Comparison of ENCODE assay signal across 1 cellular context in the genomic region with DNA sequence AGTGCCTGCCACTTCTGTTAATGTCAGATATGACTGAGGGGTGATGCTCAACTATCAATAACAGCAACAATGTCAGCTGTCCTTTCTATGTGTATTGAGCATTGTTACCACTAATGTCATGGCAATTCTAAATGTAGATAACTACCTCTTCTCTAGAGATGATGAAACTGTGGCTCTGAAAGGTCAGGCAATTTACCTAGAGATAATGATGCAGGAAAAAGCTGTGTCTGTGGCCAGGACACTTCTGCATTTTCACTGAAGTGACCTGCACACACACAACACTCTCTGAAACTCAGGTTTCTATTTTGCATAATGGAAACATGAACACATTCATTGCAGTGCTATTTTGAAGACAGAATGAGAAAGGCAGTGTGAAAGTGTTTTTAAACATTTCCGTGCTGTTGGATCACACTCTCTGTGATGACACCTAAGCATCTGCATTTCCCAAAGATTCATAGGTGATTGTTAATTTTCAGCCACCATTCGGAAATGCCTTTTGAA.
TF ChIP-seq lines count a peak whose summit lies in the region.

No MANE protein-coding gene starts in this region.

TF ChIP-seq in GM12878, 131 proteins besides CTCF, POLR2A, EP300 and RAD21 (continued from another document and continues in another):
- TF ChIP-seq, protein P1, sequence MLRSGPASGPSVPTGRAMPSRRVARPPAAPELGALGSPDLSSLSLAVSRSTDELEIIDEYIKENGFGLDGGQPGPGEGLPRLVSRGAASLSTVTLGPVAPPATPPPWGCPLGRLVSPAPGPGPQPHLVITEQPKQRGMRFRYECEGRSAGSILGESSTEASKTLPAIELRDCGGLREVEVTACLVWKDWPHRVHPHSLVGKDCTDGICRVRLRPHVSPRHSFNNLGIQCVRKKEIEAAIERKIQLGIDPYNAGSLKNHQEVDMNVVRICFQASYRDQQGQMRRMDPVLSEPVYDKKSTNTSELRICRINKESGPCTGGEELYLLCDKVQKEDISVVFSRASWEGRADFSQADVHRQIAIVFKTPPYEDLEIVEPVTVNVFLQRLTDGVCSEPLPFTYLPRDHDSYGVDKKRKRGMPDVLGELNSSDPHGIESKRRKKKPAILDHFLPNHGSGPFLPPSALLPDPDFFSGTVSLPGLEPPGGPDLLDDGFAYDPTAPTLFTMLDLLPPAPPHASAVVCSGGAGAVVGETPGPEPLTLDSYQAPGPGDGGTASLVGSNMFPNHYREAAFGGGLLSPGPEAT (IDR thresholded peaks at IDR 0.05; ENCODE audit: low read depth), result peak; percentile 60; the same call in 1 of the 2 replicates
- no peak for TF ChIP-seq RCOR1 (conservative IDR thresholded peaks at IDR 0.05; ENCODE audit: low read depth, low read length)
- no peak for TF ChIP-seq HDAC2 (IDR thresholded peaks at IDR 0.05)
- TF ChIP-seq YBX1 (IDR thresholded peaks at IDR 0.05), result no peak
- TF ChIP-seq, protein P2, sequence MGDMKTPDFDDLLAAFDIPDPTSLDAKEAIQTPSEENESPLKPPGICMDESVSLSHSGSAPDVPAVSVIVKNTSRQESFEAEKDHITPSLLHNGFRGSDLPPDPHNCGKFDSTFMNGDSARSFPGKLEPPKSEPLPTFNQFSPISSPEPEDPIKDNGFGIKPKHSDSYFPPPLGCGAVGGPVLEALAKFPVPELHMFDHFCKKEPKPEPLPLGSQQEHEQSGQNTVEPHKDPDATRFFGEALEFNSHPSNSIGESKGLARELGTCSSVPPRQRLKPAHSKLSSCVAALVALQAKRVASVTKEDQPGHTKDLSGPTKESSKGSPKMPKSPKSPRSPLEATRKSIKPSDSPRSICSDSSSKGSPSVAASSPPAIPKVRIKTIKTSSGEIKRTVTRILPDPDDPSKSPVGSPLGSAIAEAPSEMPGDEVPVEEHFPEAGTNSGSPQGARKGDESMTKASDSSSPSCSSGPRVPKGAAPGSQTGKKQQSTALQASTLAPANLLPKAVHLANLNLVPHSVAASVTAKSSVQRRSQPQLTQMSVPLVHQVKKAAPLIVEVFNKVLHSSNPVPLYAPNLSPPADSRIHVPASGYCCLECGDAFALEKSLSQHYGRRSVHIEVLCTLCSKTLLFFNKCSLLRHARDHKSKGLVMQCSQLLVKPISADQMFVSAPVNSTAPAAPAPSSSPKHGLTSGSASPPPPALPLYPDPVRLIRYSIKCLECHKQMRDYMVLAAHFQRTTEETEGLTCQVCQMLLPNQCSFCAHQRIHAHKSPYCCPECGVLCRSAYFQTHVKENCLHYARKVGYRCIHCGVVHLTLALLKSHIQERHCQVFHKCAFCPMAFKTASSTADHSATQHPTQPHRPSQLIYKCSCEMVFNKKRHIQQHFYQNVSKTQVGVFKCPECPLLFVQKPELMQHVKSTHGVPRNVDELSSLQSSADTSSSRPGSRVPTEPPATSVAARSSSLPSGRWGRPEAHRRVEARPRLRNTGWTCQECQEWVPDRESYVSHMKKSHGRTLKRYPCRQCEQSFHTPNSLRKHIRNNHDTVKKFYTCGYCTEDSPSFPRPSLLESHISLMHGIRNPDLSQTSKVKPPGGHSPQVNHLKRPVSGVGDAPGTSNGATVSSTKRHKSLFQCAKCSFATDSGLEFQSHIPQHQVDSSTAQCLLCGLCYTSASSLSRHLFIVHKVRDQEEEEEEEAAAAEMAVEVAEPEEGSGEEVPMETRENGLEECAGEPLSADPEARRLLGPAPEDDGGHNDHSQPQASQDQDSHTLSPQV (IDR thresholded peaks at IDR 0.05), result no peak
- TF ChIP-seq YY1 (IDR thresholded peaks at IDR 0.05; ENCODE audit: low read depth, low read length), result no peak
- 0 out of 4 replicates have a peak, but pooled peaks of 1 of the 2 experiments have one; percentile 1 for TF ChIP-seq SRF (IDR thresholded peaks at IDR 0.05; ENCODE audit: low read depth in 2 of 2, low read length in 2 of 2)
- no peak for TF ChIP-seq GABPA (IDR thresholded peaks at IDR 0.05; ENCODE audit: low read depth)
- TF ChIP-seq RFX5 (IDR thresholded peaks at IDR 0.05; ENCODE audit: low read depth, low read length), result peak; percentile 66; the same call in 1 of the 2 replicates
- TF ChIP-seq ZNF24 (IDR thresholded peaks at IDR 0.05), result peak; percentile 90
- peak; percentile 84 for TF ChIP-seq IKZF1 (conservative IDR thresholded peaks at IDR 0.05)
- peak; percentile 41; the same call in 1 of the 2 replicates for TF ChIP-seq TAF1 (IDR thresholded peaks at IDR 0.05; ENCODE audit: borderline replicate concordance, low read depth, low read length)
- peak; percentile 52 to 65; a peak in 3 of 4 replicates for TF ChIP-seq BHLHE40 (IDR thresholded peaks at IDR 0.05; ENCODE audit: borderline replicate concordance in 1 of 2, low read depth in 2 of 2, low read length in 1 of 2)
- TF ChIP-seq POU2F2 (IDR thresholded peaks at IDR 0.05; ENCODE audit: borderline replicate concordance, low read depth, low read length), result peak; percentile 97; the same call in 2 of the 3 replicates
- no peak for TF ChIP-seq RELA (IDR thresholded peaks at IDR 0.05; ENCODE audit: borderline replicate concordance, partially characterized antibody)
- peak; percentile 73 to 90 for TF ChIP-seq CEBPB (IDR thresholded peaks at IDR 0.05; ENCODE audit: borderline replicate concordance in 1 of 2, low read depth in 2 of 2, low read length in 2 of 2)
- no peak for TF ChIP-seq NR2C1 (IDR thresholded peaks at IDR 0.05)
- TF ChIP-seq ZNF622 (IDR thresholded peaks at IDR 0.05), result no peak
- TF ChIP-seq ZNF217 (IDR thresholded peaks at IDR 0.05), result peak; percentile 94
- TF ChIP-seq, protein P3, sequence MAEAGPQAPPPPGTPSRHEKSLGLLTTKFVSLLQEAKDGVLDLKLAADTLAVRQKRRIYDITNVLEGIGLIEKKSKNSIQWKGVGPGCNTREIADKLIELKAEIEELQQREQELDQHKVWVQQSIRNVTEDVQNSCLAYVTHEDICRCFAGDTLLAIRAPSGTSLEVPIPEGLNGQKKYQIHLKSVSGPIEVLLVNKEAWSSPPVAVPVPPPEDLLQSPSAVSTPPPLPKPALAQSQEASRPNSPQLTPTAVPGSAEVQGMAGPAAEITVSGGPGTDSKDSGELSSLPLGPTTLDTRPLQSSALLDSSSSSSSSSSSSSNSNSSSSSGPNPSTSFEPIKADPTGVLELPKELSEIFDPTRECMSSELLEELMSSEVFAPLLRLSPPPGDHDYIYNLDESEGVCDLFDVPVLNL (IDR thresholded peaks at IDR 0.05; ENCODE audit: low read depth, low read length), result no peak
- TF ChIP-seq MTA2 (IDR thresholded peaks at IDR 0.05; ENCODE audit: low read depth), result peak; percentile 94
- no peak for TF ChIP-seq TCF7 (IDR thresholded peaks at IDR 0.05; ENCODE audit: borderline replicate concordance)
- TF ChIP-seq WRNIP1 (IDR thresholded peaks at IDR 0.05; ENCODE audit: borderline replicate concordance, low read depth, low read length), result no peak
- no peak for TF ChIP-seq MYB (IDR thresholded peaks at IDR 0.05; ENCODE audit: borderline replicate concordance, low read depth, low read length)
- TF ChIP-seq BCL11A (IDR thresholded peaks at IDR 0.05; ENCODE audit: low read depth, low read length), result peak; percentile 86
- TF ChIP-seq, protein P4, sequence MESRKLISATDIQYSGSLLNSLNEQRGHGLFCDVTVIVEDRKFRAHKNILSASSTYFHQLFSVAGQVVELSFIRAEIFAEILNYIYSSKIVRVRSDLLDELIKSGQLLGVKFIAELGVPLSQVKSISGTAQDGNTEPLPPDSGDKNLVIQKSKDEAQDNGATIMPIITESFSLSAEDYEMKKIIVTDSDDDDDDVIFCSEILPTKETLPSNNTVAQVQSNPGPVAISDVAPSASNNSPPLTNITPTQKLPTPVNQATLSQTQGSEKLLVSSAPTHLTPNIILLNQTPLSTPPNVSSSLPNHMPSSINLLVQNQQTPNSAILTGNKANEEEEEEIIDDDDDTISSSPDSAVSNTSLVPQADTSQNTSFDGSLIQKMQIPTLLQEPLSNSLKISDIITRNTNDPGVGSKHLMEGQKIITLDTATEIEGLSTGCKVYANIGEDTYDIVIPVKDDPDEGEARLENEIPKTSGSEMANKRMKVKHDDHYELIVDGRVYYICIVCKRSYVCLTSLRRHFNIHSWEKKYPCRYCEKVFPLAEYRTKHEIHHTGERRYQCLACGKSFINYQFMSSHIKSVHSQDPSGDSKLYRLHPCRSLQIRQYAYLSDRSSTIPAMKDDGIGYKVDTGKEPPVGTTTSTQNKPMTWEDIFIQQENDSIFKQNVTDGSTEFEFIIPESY (IDR thresholded peaks at IDR 0.05), result no peak
- peak; percentile 29; the same call in 1 of the 2 replicates for TF ChIP-seq ZBED1 (IDR thresholded peaks at IDR 0.05; ENCODE audit: borderline replicate concordance)
- TF ChIP-seq SMARCA5 (IDR thresholded peaks at IDR 0.05), result no peak; the same call in 1 of the 2 replicates
- TF ChIP-seq, protein P5, sequence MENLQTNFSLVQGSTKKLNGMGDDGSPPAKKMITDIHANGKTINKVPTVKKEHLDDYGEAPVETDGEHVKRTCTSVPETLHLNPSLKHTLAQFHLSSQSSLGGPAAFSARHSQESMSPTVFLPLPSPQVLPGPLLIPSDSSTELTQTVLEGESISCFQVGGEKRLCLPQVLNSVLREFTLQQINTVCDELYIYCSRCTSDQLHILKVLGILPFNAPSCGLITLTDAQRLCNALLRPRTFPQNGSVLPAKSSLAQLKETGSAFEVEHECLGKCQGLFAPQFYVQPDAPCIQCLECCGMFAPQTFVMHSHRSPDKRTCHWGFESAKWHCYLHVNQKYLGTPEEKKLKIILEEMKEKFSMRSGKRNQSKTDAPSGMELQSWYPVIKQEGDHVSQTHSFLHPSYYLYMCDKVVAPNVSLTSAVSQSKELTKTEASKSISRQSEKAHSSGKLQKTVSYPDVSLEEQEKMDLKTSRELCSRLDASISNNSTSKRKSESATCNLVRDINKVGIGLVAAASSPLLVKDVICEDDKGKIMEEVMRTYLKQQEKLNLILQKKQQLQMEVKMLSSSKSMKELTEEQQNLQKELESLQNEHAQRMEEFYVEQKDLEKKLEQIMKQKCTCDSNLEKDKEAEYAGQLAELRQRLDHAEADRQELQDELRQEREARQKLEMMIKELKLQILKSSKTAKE (IDR thresholded peaks at IDR 0.05; ENCODE audit: low read depth, poor library complexity, severe bottlenecking), result peak; percentile 73
- TF ChIP-seq CBFB (IDR thresholded peaks at IDR 0.05; ENCODE audit: low read depth), result 0 out of 2 replicates have a peak, but pooled peaks have one; percentile 24
- TF ChIP-seq, protein P6, sequence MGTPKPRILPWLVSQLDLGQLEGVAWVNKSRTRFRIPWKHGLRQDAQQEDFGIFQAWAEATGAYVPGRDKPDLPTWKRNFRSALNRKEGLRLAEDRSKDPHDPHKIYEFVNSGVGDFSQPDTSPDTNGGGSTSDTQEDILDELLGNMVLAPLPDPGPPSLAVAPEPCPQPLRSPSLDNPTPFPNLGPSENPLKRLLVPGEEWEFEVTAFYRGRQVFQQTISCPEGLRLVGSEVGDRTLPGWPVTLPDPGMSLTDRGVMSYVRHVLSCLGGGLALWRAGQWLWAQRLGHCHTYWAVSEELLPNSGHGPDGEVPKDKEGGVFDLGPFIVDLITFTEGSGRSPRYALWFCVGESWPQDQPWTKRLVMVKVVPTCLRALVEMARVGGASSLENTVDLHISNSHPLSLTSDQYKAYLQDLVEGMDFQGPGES (IDR thresholded peaks at IDR 0.05), result no peak
- no peak for TF ChIP-seq ZNF207 (IDR thresholded peaks at IDR 0.05; ENCODE audit: borderline replicate concordance)
- TF ChIP-seq BRCA1 (IDR thresholded peaks at IDR 0.05; ENCODE audit: low read depth, low read length), result no peak
- TF ChIP-seq EGR1 (IDR thresholded peaks at IDR 0.05; ENCODE audit: borderline replicate concordance in 1 of 2, low read depth in 2 of 2, low read length in 2 of 2), result no peak
- TF ChIP-seq JUNB (IDR thresholded peaks at IDR 0.05), result peak; percentile 63
- peak; percentile 73 for TF ChIP-seq EED (IDR thresholded peaks at IDR 0.05; ENCODE audit: low read depth)
- peak; percentile 90; the same call in 1 of the 2 replicates for TF ChIP-seq MTA3 (IDR thresholded peaks at IDR 0.05; ENCODE audit: borderline replicate concordance, low read length)
- no peak for TF ChIP-seq SREBF2 (IDR thresholded peaks at IDR 0.05; ENCODE audit: low read length)
- TF ChIP-seq ASH2L (IDR thresholded peaks at IDR 0.05; ENCODE audit: borderline replicate concordance, low read depth), result 0 out of 2 replicates have a peak, but pooled peaks have one; percentile 4
- TF ChIP-seq HDAC6 (IDR thresholded peaks at IDR 0.05; ENCODE audit: unreplicated experiment), result no peak
- no peak for TF ChIP-seq STAT3 (IDR thresholded peaks at IDR 0.05; ENCODE audit: low read depth, low read length)
- no peak for TF ChIP-seq NRF1 (conservative IDR thresholded peaks at IDR 0.05; ENCODE audit: low read depth, low read length)
- TF ChIP-seq IRF4 (IDR thresholded peaks at IDR 0.05; ENCODE audit: low read depth, low read length), result peak; percentile 62
- TF ChIP-seq, protein P7, sequence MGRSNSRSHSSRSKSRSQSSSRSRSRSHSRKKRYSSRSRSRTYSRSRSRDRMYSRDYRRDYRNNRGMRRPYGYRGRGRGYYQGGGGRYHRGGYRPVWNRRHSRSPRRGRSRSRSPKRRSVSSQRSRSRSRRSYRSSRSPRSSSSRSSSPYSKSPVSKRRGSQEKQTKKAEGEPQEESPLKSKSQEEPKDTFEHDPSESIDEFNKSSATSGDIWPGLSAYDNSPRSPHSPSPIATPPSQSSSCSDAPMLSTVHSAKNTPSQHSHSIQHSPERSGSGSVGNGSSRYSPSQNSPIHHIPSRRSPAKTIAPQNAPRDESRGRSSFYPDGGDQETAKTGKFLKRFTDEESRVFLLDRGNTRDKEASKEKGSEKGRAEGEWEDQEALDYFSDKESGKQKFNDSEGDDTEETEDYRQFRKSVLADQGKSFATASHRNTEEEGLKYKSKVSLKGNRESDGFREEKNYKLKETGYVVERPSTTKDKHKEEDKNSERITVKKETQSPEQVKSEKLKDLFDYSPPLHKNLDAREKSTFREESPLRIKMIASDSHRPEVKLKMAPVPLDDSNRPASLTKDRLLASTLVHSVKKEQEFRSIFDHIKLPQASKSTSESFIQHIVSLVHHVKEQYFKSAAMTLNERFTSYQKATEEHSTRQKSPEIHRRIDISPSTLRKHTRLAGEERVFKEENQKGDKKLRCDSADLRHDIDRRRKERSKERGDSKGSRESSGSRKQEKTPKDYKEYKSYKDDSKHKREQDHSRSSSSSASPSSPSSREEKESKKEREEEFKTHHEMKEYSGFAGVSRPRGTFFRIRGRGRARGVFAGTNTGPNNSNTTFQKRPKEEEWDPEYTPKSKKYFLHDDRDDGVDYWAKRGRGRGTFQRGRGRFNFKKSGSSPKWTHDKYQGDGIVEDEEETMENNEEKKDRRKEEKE (IDR thresholded peaks at IDR 0.05), result no peak
